8 cellular contexts compared by ENCODE assay signal in the genomic region with DNA sequence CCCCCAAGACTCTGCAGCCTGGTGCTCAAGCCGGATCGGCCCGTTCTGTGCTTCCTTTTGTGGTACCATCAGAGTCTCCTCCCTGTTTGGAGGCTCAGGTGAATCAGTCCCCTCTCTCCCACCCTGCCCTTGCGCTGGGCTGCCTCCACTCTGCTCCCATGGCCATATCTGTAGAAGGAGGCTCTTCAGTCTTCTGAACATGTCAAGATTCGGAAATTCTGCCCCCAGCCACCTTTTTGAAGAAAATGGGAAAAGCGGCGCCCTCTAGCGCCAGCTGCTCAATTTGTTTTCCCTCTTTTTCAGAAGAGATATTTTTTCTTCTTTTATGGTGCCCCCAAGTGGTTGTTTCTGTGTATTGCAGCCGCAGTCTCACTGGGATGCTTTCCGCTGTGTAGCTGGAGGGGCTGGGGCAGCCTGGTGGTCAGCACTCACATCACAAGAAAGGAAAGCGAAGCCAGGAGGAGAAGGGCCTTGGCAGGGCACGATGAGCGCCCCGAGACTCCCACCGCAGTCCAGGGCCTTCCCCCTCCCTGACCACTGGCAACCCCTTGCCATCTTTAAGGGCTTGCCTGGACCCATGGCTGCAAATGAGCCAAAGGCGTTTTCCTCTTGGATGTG. TPM values are rescaled to one million over a fixed set of nuclear protein-coding genes. Genes with fewer than 3 reads are reported as not detected.
DNase-seq lines count a peak whose midpoint lies in the region; ATAC-seq, FAIRE-seq and TF ChIP-seq lines count a peak whose summit lies in the region.

No MANE protein-coding gene starts in this region.

- peak; percentile 59 to 71 for ATAC-seq in CD4-positive, CD25-positive, alpha-beta regulatory T cell (ENCODE audit: low read depth in 2 of 2)
- ATAC-seq in GM23338 (peak; percentile 94), GM12878 (peak; percentile 71), GM18868 (IDR thresholded peaks at IDR 0.05; ENCODE audit: unreplicated experiment) (no peak)

- TF ChIP-seq EP300 in GM12878 (IDR thresholded peaks at IDR 0.05; ENCODE audit: borderline replicate concordance in 1 of 2, control insufficient read depth in 1 of 2, low read depth in 2 of 2, low read length in 2 of 2), result no peak

- CTCF ChIA-PET in GM12878 (lab: Yijun Ruan, JAX), result interaction anchor here (0.5 to 2.5 kb wide), 51 partner anchors 10 to 924 kb away, joined by 3 to 91 read pairs (median 4); a partner anchor contains a TSS

- no peaks in the 10 kb centered on the region for H3K27me3 ChIP-seq in CD4-positive, CD25-positive, alpha-beta regulatory T cell (ENCODE audit: control insufficient read depth, insufficient read depth, low read length)
- no peaks in the 10 kb centered on the region for H3K27me3 ChIP-seq in GM23338 (ENCODE audit: insufficient read depth)
- no peaks in the 10 kb centered on the region; a peak in 2 of 4 replicates for H3K27me3 ChIP-seq in GM12878 (replicated peaks in 1 of 2; ENCODE audit: control insufficient read depth in 2 of 2, insufficient read depth in 2 of 2, low read length in 1 of 2)
- H3K27me3 ChIP-seq in iPS DF 6.9 (ENCODE audit: control insufficient read depth, insufficient read depth, low read length), result no peaks in the 10 kb centered on the region

- H3K4me2 ChIP-seq in GM23338, result no peak overlapping the region
- H3K4me2 ChIP-seq in GM12878 (ENCODE audit: control insufficient read depth, insufficient read depth), result peak overlapping the region; percentile 49

- no peaks in the 10 kb centered on the region for H3F3A ChIP-seq in GM23338 (replicated peaks; ENCODE audit: low read depth)

- peaks cover 18% of the 10 kb centered on the region for H3K27me3 Mint-ChIP-seq in CD4-positive, CD25-positive, alpha-beta regulatory T cell
- H3K27me3 Mint-ChIP-seq in GM23338 (ENCODE audit: insufficient read depth, low read depth, poor library complexity), result peaks cover 11% of the 10 kb centered on the region

- no TSS peak for BruUV-seq in GM12878 (replicated peaks; lab: Mats Ljungman, UMichigan)

- no peak for TF ChIP-seq POLR2A in GM12878 (IDR thresholded peaks at IDR 0.05; ENCODE audit: low read depth, low read length)

- peak overlapping the region in 3 of 4 donors; percentile 72 to 87 (median 82) for H3K4me3 Mint-ChIP-seq in CD4-positive, CD25-positive, alpha-beta regulatory T cell
- 0 out of 3 replicates have a peak overlapping the region, but pooled peaks have one; percentile 13 for H3K4me3 Mint-ChIP-seq in GM23338

- H3K36me3 ChIP-seq in CD4-positive, CD25-positive, alpha-beta regulatory T cell (ENCODE audit: control insufficient read depth, insufficient read depth, low read length), result no peaks in the 10 kb centered on the region
- H3K36me3 ChIP-seq in GM23338 (ENCODE audit: insufficient read depth) (no peaks in the 10 kb centered on the region), GM12878 (ENCODE audit: control insufficient read depth in 2 of 2, insufficient read depth in 2 of 2, low read length in 1 of 2) (no peaks in the 10 kb centered on the region), iPS DF 6.9 (ENCODE audit: control insufficient read depth, insufficient read depth, low read length) (no peaks in the 10 kb centered on the region)

- no peaks in the 10 kb centered on the region for H4K20me1 ChIP-seq in GM23338 (replicated peaks; ENCODE audit: insufficient read depth)
- H4K20me1 ChIP-seq in GM12878 (ENCODE audit: control insufficient read depth, insufficient read depth), result no peaks in the 10 kb centered on the region

- peaks cover 0 to 11% (median 8%) of the 10 kb centered on the region in 4 donors for H3K4me1 Mint-ChIP-seq in CD4-positive, CD25-positive, alpha-beta regulatory T cell
- H3K4me1 Mint-ChIP-seq in GM23338, result peaks cover 4% of the 10 kb centered on the region; the same call in 1 of the 3 replicates

- H3K9ac ChIP-seq in GM12878 (ENCODE audit: control insufficient read depth, insufficient read depth, low read length), result no peak overlapping the region

- DNase-seq in CD4-positive, CD25-positive, alpha-beta regulatory T cell, result peak; percentile 48 to 78 (median 69)
- DNase-seq in GM23338 (ENCODE audit: low spot score) (peak; percentile 95), NCI-H2029 treated with DMSO at 0.1 percent for 48 hours (lab: John Stamatoyannopoulos, UW) (peak; percentile 41), GM12878 (ENCODE audit: low read depth, low spot score) (no peak), iPS DF 6.9 (ENCODE audit: low read depth, low spot score) (peak; percentile 68)
- DNase-seq in stimulated activated CD4-positive, alpha-beta T cell treated with anti-CD3 and anti-CD28 coated beads, Interleukin-12 subunit alpha, Interleukin-12 subunit beta, amount 100 ng/mL, for 4 hours, result peak; percentile 73

- no peak overlapping the region for H3K4me3 ChIP-seq in CD4-positive, CD25-positive, alpha-beta regulatory T cell (ENCODE audit: low read depth, low read length)
- H3K4me3 ChIP-seq in GM23338 (peak overlapping the region; percentile 31; the same call in 1 of the 2 replicates), GM12878 (no peak overlapping the region), iPS DF 6.9 (ENCODE audit: low read length) (no peak overlapping the region)

- H3K9me2 ChIP-seq in GM23338 (ENCODE audit: insufficient read depth), result no peaks in the 10 kb centered on the region

- POLR2A ChIA-PET in GM12878 (lab: Charles Lee), result no interaction called here

- no peaks in the 10 kb centered on the region for H3K36me3 Mint-ChIP-seq in CD4-positive, CD25-positive, alpha-beta regulatory T cell
- no peaks in the 10 kb centered on the region; the same call in 2 of the 3 replicates for H3K36me3 Mint-ChIP-seq in GM23338 (ENCODE audit: low read depth)

- H3K27ac ChIP-seq in CD4-positive, CD25-positive, alpha-beta regulatory T cell (ENCODE audit: insufficient read depth, low read length, poor library complexity, severe bottlenecking), result no peak overlapping the region
- H3K27ac ChIP-seq in GM23338 (ENCODE audit: low read depth) (no peak overlapping the region), GM12878 (ENCODE audit: control insufficient read depth, insufficient read depth) (no peak overlapping the region), iPS DF 6.9 (ENCODE audit: low read length) (no peak overlapping the region)

- no peaks in the 10 kb centered on the region for H3K9me3 ChIP-seq in CD4-positive, CD25-positive, alpha-beta regulatory T cell (ENCODE audit: control insufficient read depth in 2 of 2, low read length in 2 of 2)
- H3K9me3 ChIP-seq in GM12878 (replicated peaks; ENCODE audit: control insufficient read depth, insufficient read depth, low read length) (peaks cover 1% of the 10 kb centered on the region; the same call in 2 of the 3 replicates), iPS DF 6.9 (ENCODE audit: control insufficient read depth, insufficient read depth, low read length) (no peaks in the 10 kb centered on the region)

- peak; percentile 91 for TF ChIP-seq RAD21 in GM12878 (IDR thresholded peaks at IDR 0.05; ENCODE audit: insufficient read depth, low read depth, low read length)

- in situ Hi-C loops in GM12878 (cut with MboI), result loop anchor here (5.0 kb wide), 1 partner anchor 238 kb away; no protein-coding TSS in a partner anchor

- no peaks in the 10 kb centered on the region for H3K9me3 Mint-ChIP-seq in CD4-positive, CD25-positive, alpha-beta regulatory T cell
- H3K9me3 Mint-ChIP-seq in GM23338, result peaks cover 2% of the 10 kb centered on the region; the same call in 1 of the 3 replicates

- RAD21 ChIA-PET in GM12878 (lab: Charles Lee; ENCODE audit: unreplicated experiment), result interaction anchor here (0.6 to 2.1 kb wide), 25 partner anchors 9 to 630 kb away, joined by 3 to 33 read pairs (median 4); a partner anchor contains a TSS

- intact Hi-C loops in GM12878 (cut with micrococcal nuclease; ENCODE audit: unreplicated experiment), result loop anchor here (1.0 to 10.0 kb wide), 3 partner anchors 108 to 540 kb away; no protein-coding TSS in a partner anchor

- FAIRE-seq in TTC549 (lab: Jason Lieb, UNC), result peak; percentile 94
- FAIRE-seq in GM12878 (lab: Jason Lieb, UNC), result peak; percentile 38

- no peaks in the 10 kb centered on the region for H3K79me2 ChIP-seq in GM23338 (replicated peaks; ENCODE audit: insufficient read depth)
- H3K79me2 ChIP-seq in GM12878 (ENCODE audit: control insufficient read depth, insufficient read depth, low read length), result no peaks in the 10 kb centered on the region

- no peaks in the 10 kb centered on the region for H3K4me1 ChIP-seq in CD4-positive, CD25-positive, alpha-beta regulatory T cell (ENCODE audit: control insufficient read depth, insufficient read depth, low read length, poor library complexity, severe bottlenecking)
- no peaks in the 10 kb centered on the region for H3K4me1 ChIP-seq in GM23338 (ENCODE audit: insufficient read depth)
- peaks cover 30% of the 10 kb centered on the region for H3K4me1 ChIP-seq in GM12878 (ENCODE audit: control insufficient read depth, insufficient read depth, low read length)
- 0 out of 2 replicates have a peak, but pooled peaks cover 1% of the 10 kb centered on the region for H3K4me1 ChIP-seq in iPS DF 6.9 (ENCODE audit: control insufficient read depth, insufficient read depth, low read length)

- H2AFZ ChIP-seq in GM23338, result peak overlapping the region; percentile 83; the same call in 1 of the 2 replicates
- H2AFZ ChIP-seq in GM12878 (ENCODE audit: control insufficient read depth, low read depth, low read length), result peak overlapping the region; percentile 72

- TF ChIP-seq CTCF in GM23338 (conservative IDR thresholded peaks at IDR 0.05; ENCODE audit: low read depth in 2 of 2), result peak; percentile 93 to 100
- peak; percentile 87 to 100 (median 98) for TF ChIP-seq CTCF in GM12878 (IDR thresholded peaks at IDR 0.05 in 2 of 3, conservative IDR thresholded peaks at IDR 0.05 in 1 of 3; ENCODE audit: control insufficient read depth in 2 of 3, extremely low read depth in 1 of 3, insufficient read depth in 1 of 3, low read depth in 3 of 3, low read length in 3 of 3)

- SMC1A ChIA-PET in GM12878 (lab: Charles Lee; ENCODE audit: uncharacterized antibody, unreplicated experiment), result interaction anchor here (0.6 to 2.4 kb wide), 18 partner anchors 12 to 909 kb away, joined by 3 to 25 read pairs (median 4); a partner anchor contains a TSS

- WGBS in GM12878 (ENCODE audit: insufficient coverage, insufficient replicate concordance, low lambda C conversion rate, missing lambda C conversion rate), result 14% methylated on average over 16 of the region's 16 CpGs
- WGBS in iPS DF 6.9 (ENCODE audit: insufficient coverage, insufficient read length), result no CpG with 5 or more reads among the region's 16 CpGs

- H3K27ac Mint-ChIP-seq in CD4-positive, CD25-positive, alpha-beta regulatory T cell, result peak overlapping the region in 2 of 3 donors; percentile 68 to 76
- H3K27ac Mint-ChIP-seq in GM23338, result no peak overlapping the region

RNA-seq across cellular contexts. Expression of a gene that starts 58.4 kb away (rescaled TPM):
- not detected for total RNA-seq in CD4-positive, CD25-positive, alpha-beta regulatory T cell
- polyA plus RNA-seq in CD4-positive, CD25-positive, alpha-beta regulatory T cell, result not detected
- total RNA-seq in GM23338 (2014; rRNA removed; shearing (Covaris generic)), result 1.1 and 2.0 TPM in 2 replicates
- polyA plus RNA-seq in GM23338 (2016; fragmentation: Nextera tagmentation; extraction: Ambion mirVana) (0.12 and 0.32 TPM in 2 replicates), GM12878 (2011; rRNA removed) (13.6 and 20.5 TPM in 2 replicates), GM12878 (2014; fragmentation: Illumina TruSeq; extraction: Trizol) (5.1 and 5.7 TPM in 2 replicates), GM12878 (2014; fragmentation: Nextera tagmentation; extraction: Ambion mirVana) (1 to 10 TPM in 1 of 2 experiments, under 1 TPM in 1; 0.57 to 1.7 TPM), GM12878 (2014; rRNA removed) (10.2 and 10.3 TPM in 2 replicates), GM12878 (2016; fragmentation: Nextera tagmentation; extraction: Ambion mirVana) (1 to 10 TPM; 7.8 to 9.1 TPM)
- total RNA-seq in GM12878 (2013; cell fraction: nucleolus; rRNA removed), result 378 and 432 TPM in 2 replicates
- total RNA-seq in GM12878 (2014; rRNA removed) (12.9 TPM in 2 replicates), GM12878 (2014; rRNA removed; fragmentation: Illumina TruSeq; extraction: Trizol) (6.4 and 7.4 TPM in 2 replicates), GM12878 (2021) (19.4 and 22.0 TPM in 2 replicates)
- 3.4 TPM for polyA plus RNA-seq in GM12878 (2011; ENCODE audit: low read depth)
- 12.0 and 12.8 TPM in 2 replicates for polyA plus RNA-seq in GM12878 (2011; cell fraction: cytosol; rRNA removed)
- 112 and 120 TPM in 2 replicates for polyA plus RNA-seq in GM12878 (2011; cell fraction: nucleus; rRNA removed)
- 6.3 and 6.5 TPM in 2 replicates for polyA plus RNA-seq in GM12878 (2012)
- 83.5 and 100 TPM in 2 replicates for polyA minus RNA-seq in GM12878 (2011; rRNA and poly(A)+ RNA removed)
- polyA minus RNA-seq in GM12878 (2011; cell fraction: cytosol; rRNA and poly(A)+ RNA removed), result 12.8 and 16.5 TPM in 2 replicates
- 82.6 and 113 TPM in 2 replicates for polyA minus RNA-seq in GM12878 (2011; cell fraction: nucleus; rRNA and poly(A)+ RNA removed)
